ENCODE assay signal across 11 cellular contexts in the genomic region with DNA sequence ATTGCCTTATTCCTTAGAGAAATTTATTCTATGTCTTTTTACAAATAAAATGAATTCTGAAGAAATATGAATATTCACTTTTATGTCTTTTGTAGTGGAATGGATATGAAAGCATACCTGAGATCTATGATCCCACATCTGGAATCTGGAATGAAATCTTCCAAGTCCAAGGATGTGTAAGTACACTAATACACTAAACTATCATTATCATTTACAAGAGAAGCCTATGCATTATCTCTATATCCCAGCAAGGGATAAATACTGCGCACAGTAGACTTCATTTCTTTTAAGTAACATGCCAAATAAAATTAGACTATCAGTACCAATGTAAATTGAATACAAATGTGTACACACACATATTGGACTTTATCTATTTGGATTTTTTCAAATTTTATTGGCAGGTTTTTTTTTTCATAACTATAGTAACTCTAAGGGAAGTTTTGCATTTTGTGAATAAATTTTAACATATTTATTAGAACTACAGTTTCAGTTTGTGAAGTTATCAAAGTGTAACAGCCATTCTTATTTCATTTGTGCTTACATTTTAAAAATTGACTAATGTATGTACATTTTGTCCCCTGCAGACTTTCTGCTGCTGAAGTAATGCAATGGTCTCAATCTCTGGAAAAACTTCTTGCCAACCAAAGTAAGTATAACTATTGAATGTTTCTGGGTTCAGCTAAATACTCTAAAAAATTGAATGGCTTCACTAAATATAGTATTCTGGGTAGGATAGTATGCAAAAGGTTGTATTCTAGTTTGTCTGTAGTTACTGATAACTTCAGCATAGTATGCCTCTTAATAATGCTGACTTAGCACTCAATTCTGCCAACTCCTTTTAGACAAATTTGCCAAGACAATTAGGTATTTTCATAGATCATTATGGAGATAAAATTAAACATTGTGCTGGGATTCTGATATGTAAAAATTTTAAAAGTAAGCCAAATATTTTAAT. TPM values are rescaled to one million over a fixed set of nuclear protein-coding genes. Genes with fewer than 3 reads are reported as not detected.
DNase-seq lines count a peak whose midpoint lies in the region; ATAC-seq, FAIRE-seq and TF ChIP-seq lines count a peak whose summit lies in the region.
"Had no signal": no experiment of that assay in that cellular context is flagged by ENCODE, and none has a peak within 500 bp of the region (broad histone marks: within the 10 kb centered on the region; RNA-seq: fewer than 3 reads in every experiment).

No MANE protein-coding gene starts in this region.

- H2AFZ ChIP-seq in HepG2 (ENCODE audit: low read length): no peak overlapping the region

- H3K4me1 ChIP-seq in HepG2 (ENCODE audit: insufficient read depth, low read length) (no peaks in the 10 kb centered on the region), right lobe of liver (no peaks in the 10 kb centered on the region), mesodermal cell (ENCODE audit: control insufficient read depth, insufficient read depth, low read length, poor library complexity, severe bottlenecking) (peaks cover 37% of the 10 kb centered on the region)

- CTCF ChIA-PET in HepG2 (lab: Yijun Ruan, JAX; ENCODE audit: low intra/inter-chr PET ratio, low total read pairs): no interaction called here

- 36% methylated on average over 1 of the region's 1 CpG for WGBS in HepG2 (ENCODE audit: low lambda C conversion rate)
- WGBS in right lobe of liver (ENCODE audit: insufficient coverage, low coverage, low lambda C conversion rate, missing lambda C conversion rate): 89% methylated on average over 1 of the region's 1 CpG
- WGBS in mesodermal cell (ENCODE audit: insufficient coverage in 2 of 2), 2 experiments: no CpG with 5 or more reads among the region's 1 CpG

- intact Hi-C loops in HepG2 (cut with micrococcal nuclease; ENCODE audit: unreplicated experiment): no loop called here
- intact Hi-C loops in right lobe of liver (cut with DNase I): no loop called here
- intact Hi-C loops in activated T-helper 1 cell treated with anti-CD3 and anti-CD28 coated beads, Interleukin-12 subunit alpha, Interleukin-12 subunit beta, Interleukin-2, Interleukin-4 antibody, amounts not matched to agents 30 ng/mL and 10 ng/mL and 1 ng/mL, durations not matched to agents 14 hours and 24 hours and 36 hours (cut with micrococcal nuclease): no loop called here

- peaks cover 32% of the 10 kb centered on the region for H3K36me3 Mint-ChIP-seq in activated T-helper 1 cell treated with anti-CD3 and anti-CD28 coated beads, Interleukin-12 subunit alpha, Interleukin-12 subunit beta, Interleukin-2, Interleukin-4 antibody, amounts not matched to agents 30 ng/mL and 10 ng/mL and 1 ng/mL, durations not matched to agents 14 hours and 24 hours and 36 hours (ENCODE audit: low read depth)

- FAIRE-seq in HepG2 (lab: Jason Lieb, UNC): no peak
- FAIRE-seq: frontal cortex had no signal

- no peak overlapping the region for H3K9ac ChIP-seq in HepG2 (ENCODE audit: insufficient read depth, low read depth, low read length)

- TF ChIP-seq POLR2A in HepG2 (IDR thresholded peaks at IDR 0.05; ENCODE audit: insufficient read depth in 1 of 2, low read depth in 2 of 2, low read length in 2 of 2) (no peak), right lobe of liver (IDR thresholded peaks at IDR 0.05) (no peak)

- no peak for TF ChIP-seq EP300 in HepG2 (IDR thresholded peaks at IDR 0.05; ENCODE audit: low read depth in 2 of 2, low read length in 2 of 2)
- no peak for TF ChIP-seq EP300 in HepG2 (CRISPR knock-in tag; IDR thresholded peaks at IDR 0.05; ENCODE audit: borderline replicate concordance)

- H3K27ac ChIP-seq in HepG2 (ENCODE audit: extremely low read length, insufficient read depth, low read length) (no peak overlapping the region), right lobe of liver (no peak overlapping the region), mesodermal cell (ENCODE audit: low read depth, low read length, severe bottlenecking) (no peak overlapping the region)

- ATAC-seq in HepG2: no peak
- ATAC-seq in right lobe of liver: no peak
- ATAC-seq in GM19397 (IDR thresholded peaks at IDR 0.05; ENCODE audit: unreplicated experiment): no peak

- POLR2A ChIA-PET in HepG2 (lab: Yijun Ruan, JAX): no interaction called here

- no peaks in the 10 kb centered on the region for H3K79me2 ChIP-seq in HepG2 (ENCODE audit: insufficient read depth, low read length)

- no peaks in the 10 kb centered on the region for H4K20me1 ChIP-seq in HepG2 (ENCODE audit: insufficient read depth, low read length)

- no peaks in the 10 kb centered on the region for H3K9me3 ChIP-seq in HepG2 (ENCODE audit: low read length)
- H3K9me3 ChIP-seq in right lobe of liver: peaks cover 0 to 2% (median 0%) of the 10 kb centered on the region in 4 donors
- H3K9me3 ChIP-seq in mesodermal cell (ENCODE audit: control insufficient read depth, low read length): no peaks in the 10 kb centered on the region
- H3K9me3 ChIP-seq: BE2C had no signal

- no peaks in the 10 kb centered on the region for H3K27me3 ChIP-seq in HepG2 (ENCODE audit: control insufficient read depth in 1 of 2, insufficient read depth in 2 of 2, low read length in 2 of 2)
- H3K27me3 ChIP-seq in right lobe of liver: no peaks in the 10 kb centered on the region
- H3K27me3 ChIP-seq: BE2C had no signal

- H3K9me3 Mint-ChIP-seq in activated T-helper 1 cell treated with anti-CD3 and anti-CD28 coated beads, Interleukin-12 subunit alpha, Interleukin-12 subunit beta, Interleukin-2, Interleukin-4 antibody, amounts not matched to agents 30 ng/mL and 10 ng/mL and 1 ng/mL, durations not matched to agents 14 hours and 24 hours and 36 hours: no peaks in the 10 kb centered on the region

- H3K4me3 ChIP-seq in HepG2 (replicated peaks in 1 of 3; ENCODE audit: insufficient read depth in 1 of 3, low read depth in 2 of 3, low read length in 3 of 3) (no peak overlapping the region), right lobe of liver (peak overlapping the region in 1 of 3 donors; percentile 0), mesodermal cell (ENCODE audit: extremely low read depth, insufficient read depth, low read length, poor library complexity, severe bottlenecking) (peak overlapping the region; percentile 3)

- in situ Hi-C loops in HepG2 (cut with HindIII; ENCODE audit: extremely low pct_ligation_motif_present, low pct_unique_long_range_greater_than_20kb): no loop called here

- no TSS peak for BruUV-seq in HepG2 (replicated peaks; lab: Mats Ljungman, UMichigan)

- H3K27ac Mint-ChIP-seq in activated T-helper 1 cell treated with anti-CD3 and anti-CD28 coated beads, Interleukin-12 subunit alpha, Interleukin-12 subunit beta, Interleukin-2, Interleukin-4 antibody, amounts not matched to agents 30 ng/mL and 10 ng/mL and 1 ng/mL, durations not matched to agents 14 hours and 24 hours and 36 hours: peak overlapping the region; percentile 17

- H3K4me3 Mint-ChIP-seq in activated T-helper 1 cell treated with anti-CD3 and anti-CD28 coated beads, Interleukin-12 subunit alpha, Interleukin-12 subunit beta, Interleukin-2, Interleukin-4 antibody, amounts not matched to agents 30 ng/mL and 10 ng/mL and 1 ng/mL, durations not matched to agents 14 hours and 24 hours and 36 hours: peak overlapping the region; percentile 89

- no peak for TF ChIP-seq RAD21 in HepG2 (CRISPR knock-in tag; IDR thresholded peaks at IDR 0.05)

- no peak overlapping the region for H3K4me2 ChIP-seq in HepG2 (ENCODE audit: low read depth, low read length)

- H3K36me3 ChIP-seq in HepG2 (replicated peaks in 1 of 2; ENCODE audit: control insufficient read depth in 1 of 2, insufficient read depth in 2 of 2, low read length in 2 of 2) (no peaks in the 10 kb centered on the region), right lobe of liver (no peaks in the 10 kb centered on the region), mesodermal cell (ENCODE audit: control insufficient read depth, insufficient read depth, low read length) (no peaks in the 10 kb centered on the region)
- H3K36me3 ChIP-seq: BE2C had no signal

- peaks cover 97% of the 10 kb centered on the region for H3K4me1 Mint-ChIP-seq in activated T-helper 1 cell treated with anti-CD3 and anti-CD28 coated beads, Interleukin-12 subunit alpha, Interleukin-12 subunit beta, Interleukin-2, Interleukin-4 antibody, amounts not matched to agents 30 ng/mL and 10 ng/mL and 1 ng/mL, durations not matched to agents 14 hours and 24 hours and 36 hours (ENCODE audit: low read depth)

- DNase-seq in HepG2 (ENCODE audit: low spot score): no peak
- no peak for DNase-seq in right lobe of liver
- DNase-seq in activated T-helper 1 cell treated with anti-CD3 and anti-CD28 coated beads, Interleukin-12 subunit alpha, Interleukin-12 subunit beta, Interleukin-2, Interleukin-4 antibody, amounts not matched to agents 30 ng/mL and 10 ng/mL and 1 ng/mL, durations not matched to agents 14 hours and 24 hours and 36 hours (ENCODE audit: low spot score): no peak
- no peak for DNase-seq in NCI-H82 treated with DMSO at 0.1 percent for 48 hours (lab: John Stamatoyannopoulos, UW; ENCODE audit: unreplicated experiment)
- DNase-seq in MV-4-11 (lab: John Stamatoyannopoulos, UW): no peak
- DNase-seq in activated gamma-delta T cell treated with Interleukin-2 at 50 U/mL for 16 hours: no peak
- DNase-seq: BE2C had no signal

- TF ChIP-seq CTCF in HepG2 (CRISPR knock-in tag; IDR thresholded peaks at IDR 0.05): no peak
- no peak for TF ChIP-seq CTCF in right lobe of liver (IDR thresholded peaks at IDR 0.05)

- no peaks in the 10 kb centered on the region for H3K27me3 Mint-ChIP-seq in activated T-helper 1 cell treated with anti-CD3 and anti-CD28 coated beads, Interleukin-12 subunit alpha, Interleukin-12 subunit beta, Interleukin-2, Interleukin-4 antibody, amounts not matched to agents 30 ng/mL and 10 ng/mL and 1 ng/mL, durations not matched to agents 14 hours and 24 hours and 36 hours (ENCODE audit: insufficient read depth)

RNA-seq across cellular contexts. Expression of a gene that starts 0.9 kb away (rescaled TPM):
- total RNA-seq in HepG2 (2016; rRNA removed; fragmentation: Illumina TruSeq; extraction: Trizol) (not detected in 2 replicates), right lobe of liver (10 to 100 TPM in 3 of 6 experiments, 1 to 10 TPM in 3; 2.6 to 29.8 (median 9.5) TPM)
- total RNA-seq in HepG2 (2016; cell fraction: cytosol; rRNA removed; fragmentation: Illumina TruSeq; extraction: Trizol; ENCODE audit: low read depth): not detected in 2 replicates
- total RNA-seq in HepG2 (2016; cell fraction: insoluble cytoplasmic fraction; rRNA removed; fragmentation: Illumina TruSeq; extraction: Trizol): not detected in 2 replicates
- total RNA-seq in HepG2 (2016; cell fraction: membrane; rRNA removed; fragmentation: Illumina TruSeq; extraction: Trizol): not detected in 2 replicates
- total RNA-seq in HepG2 (2016; cell fraction: nucleus; rRNA removed; fragmentation: Illumina TruSeq; extraction: Trizol): not detected in 2 replicates
- not detected in 2 replicates for polyA plus RNA-seq in HepG2 (2011; rRNA removed)
- 0.03 TPM in 1 of 2 replicates, not detected in the other for polyA plus RNA-seq in HepG2 (2011; cell fraction: cytosol; rRNA removed)
- not detected in 2 replicates for polyA plus RNA-seq in HepG2 (2011; cell fraction: nucleus; rRNA removed)
- polyA plus RNA-seq in HepG2 (2012): not detected in 2 replicates
- not detected in 2 replicates for polyA plus RNA-seq in HepG2 (2016; cell fraction: cytosol; fragmentation: Illumina TruSeq; extraction: Trizol; ENCODE audit: low read depth)
- not detected in 2 replicates for polyA plus RNA-seq in HepG2 (2016; cell fraction: insoluble cytoplasmic fraction; fragmentation: Illumina TruSeq; extraction: Trizol; ENCODE audit: low read depth)
- polyA plus RNA-seq in HepG2 (2016; cell fraction: membrane; fragmentation: Illumina TruSeq; extraction: Trizol; ENCODE audit: low read depth): not detected in 2 replicates
- polyA plus RNA-seq in HepG2 (2016; cell fraction: nucleus; fragmentation: Illumina TruSeq; extraction: Trizol; ENCODE audit: insufficient read depth, low read depth): not detected in 2 replicates
- not detected in 2 replicates for polyA minus RNA-seq in HepG2 (2011; rRNA and poly(A)+ RNA removed; ENCODE audit: low replicate concordance)
- not detected in 2 replicates for polyA minus RNA-seq in HepG2 (2011; cell fraction: cytosol; rRNA and poly(A)+ RNA removed)
- polyA minus RNA-seq in HepG2 (2011; cell fraction: nucleus; rRNA and poly(A)+ RNA removed): 0.90 TPM in 1 of 2 replicates, not detected in the other
- 11.8 and 12.0 TPM in 2 replicates for total RNA-seq in activated T-helper 1 cell treated with anti-CD3 and anti-CD28 coated beads, Interleukin-12 subunit alpha, Interleukin-12 subunit beta, Interleukin-2, Interleukin-4 antibody, amounts not matched to agents 30 ng/mL and 10 ng/mL and 1 ng/mL, durations not matched to agents 14 hours and 24 hours and 36 hours
- polyA plus RNA-seq in mesodermal cell (2013, experiment 1 of 2): 9.3 TPM
- polyA plus RNA-seq in mesodermal cell (2013, experiment 2 of 2): 14.9 TPM
- total RNA-seq: kidney epithelial cell had no signal

RNA-seq across cellular contexts. Expression of a gene that starts 59.5 kb away (rescaled TPM):
- total RNA-seq in HepG2 (2016; rRNA removed; fragmentation: Illumina TruSeq; extraction: Trizol) (not detected in 2 replicates), right lobe of liver (not detected)
- total RNA-seq in HepG2 (2016; cell fraction: cytosol; rRNA removed; fragmentation: Illumina TruSeq; extraction: Trizol; ENCODE audit: low read depth): not detected in 2 replicates
- total RNA-seq in HepG2 (2016; cell fraction: insoluble cytoplasmic fraction; rRNA removed; fragmentation: Illumina TruSeq; extraction: Trizol): not detected in 2 replicates
- not detected in 2 replicates for total RNA-seq in HepG2 (2016; cell fraction: membrane; rRNA removed; fragmentation: Illumina TruSeq; extraction: Trizol)
- not detected in 2 replicates for total RNA-seq in HepG2 (2016; cell fraction: nucleus; rRNA removed; fragmentation: Illumina TruSeq; extraction: Trizol)
- not detected in 2 replicates for polyA plus RNA-seq in HepG2 (2011; rRNA removed)
- polyA plus RNA-seq in HepG2 (2011; cell fraction: cytosol; rRNA removed): not detected in 2 replicates
- not detected in 2 replicates for polyA plus RNA-seq in HepG2 (2011; cell fraction: nucleus; rRNA removed)
- polyA plus RNA-seq in HepG2 (2012): not detected in 2 replicates
- polyA plus RNA-seq in HepG2 (2016; cell fraction: cytosol; fragmentation: Illumina TruSeq; extraction: Trizol; ENCODE audit: low read depth): not detected in 2 replicates
- not detected in 2 replicates for polyA plus RNA-seq in HepG2 (2016; cell fraction: insoluble cytoplasmic fraction; fragmentation: Illumina TruSeq; extraction: Trizol; ENCODE audit: low read depth)
- polyA plus RNA-seq in HepG2 (2016; cell fraction: membrane; fragmentation: Illumina TruSeq; extraction: Trizol; ENCODE audit: low read depth): not detected in 2 replicates
- polyA plus RNA-seq in HepG2 (2016; cell fraction: nucleus; fragmentation: Illumina TruSeq; extraction: Trizol; ENCODE audit: insufficient read depth, low read depth): not detected in 2 replicates
- not detected in 2 replicates for polyA minus RNA-seq in HepG2 (2011; rRNA and poly(A)+ RNA removed; ENCODE audit: low replicate concordance)
- polyA minus RNA-seq in HepG2 (2011; cell fraction: cytosol; rRNA and poly(A)+ RNA removed): not detected in 2 replicates
- not detected in 2 replicates for polyA minus RNA-seq in HepG2 (2011; cell fraction: nucleus; rRNA and poly(A)+ RNA removed)
- total RNA-seq in activated T-helper 1 cell treated with anti-CD3 and anti-CD28 coated beads, Interleukin-12 subunit alpha, Interleukin-12 subunit beta, Interleukin-2, Interleukin-4 antibody, amounts not matched to agents 30 ng/mL and 10 ng/mL and 1 ng/mL, durations not matched to agents 14 hours and 24 hours and 36 hours: not detected in 2 replicates
- polyA plus RNA-seq in mesodermal cell (2013, experiment 1 of 2): 5.9 TPM
- polyA plus RNA-seq in mesodermal cell (2013, experiment 2 of 2): 11.8 TPM
- total RNA-seq: frontal cortex, kidney epithelial cell had no signal
